ENCODE assay signal across 8 cellular contexts in the genomic region with DNA sequence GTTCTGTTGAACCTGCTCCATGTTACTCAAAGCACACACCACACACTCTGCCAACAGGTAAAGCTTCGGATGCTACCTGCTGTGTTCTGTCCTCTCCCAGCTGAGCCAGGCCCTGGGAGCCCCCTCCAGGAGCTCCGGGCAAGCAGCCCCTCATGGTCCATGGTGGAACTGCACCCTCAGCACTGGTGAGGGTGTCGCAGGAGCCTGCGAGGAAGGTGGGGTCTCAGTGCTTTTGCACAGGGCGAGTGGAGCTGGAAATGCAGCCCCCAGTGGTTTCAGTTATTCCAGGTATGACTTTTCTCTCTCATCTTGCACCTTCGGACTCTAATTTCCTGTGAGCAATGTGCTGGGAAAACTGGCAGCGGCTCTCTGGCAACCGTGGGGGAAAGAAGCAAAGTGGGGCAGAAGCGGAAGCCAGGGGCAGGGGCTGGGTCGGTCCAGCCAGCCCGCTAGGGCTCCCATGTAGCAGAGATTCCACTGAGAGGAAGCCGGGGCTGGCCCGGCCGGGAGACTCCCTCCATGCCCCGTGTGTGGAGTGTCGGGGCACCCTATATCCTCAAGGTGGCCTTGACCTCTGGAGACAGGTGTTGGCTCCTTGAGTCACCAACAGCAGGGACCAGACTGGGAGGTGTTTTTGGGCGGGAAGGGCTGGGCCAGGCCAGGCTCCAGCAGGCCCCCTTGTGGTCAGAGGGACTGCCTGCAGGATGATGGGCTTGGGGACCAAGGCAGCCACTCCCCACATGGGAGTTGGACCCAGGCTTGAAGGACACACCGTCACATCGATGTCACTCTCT.
DNase-seq lines count a peak whose midpoint lies in the region; ATAC-seq and TF ChIP-seq lines count a peak whose summit lies in the region.

No MANE protein-coding gene starts in this region.

- intact Hi-C loops in CD4-positive, alpha-beta T cell (cut with DNase I, micrococcal nuclease): loop anchor here in 1 of 2 experiments (5.0 to 10.0 kb wide), 2 partner anchors 345 to 432 kb away; no protein-coding TSS in a partner anchor
- intact Hi-C loops in PC-3 (cut with micrococcal nuclease) (no loop called here), adrenal gland (cut with DNase I) (loop anchor here in 1 of 2 donors (5.0 kb wide), 1 partner anchor 92 kb away; no protein-coding TSS in a partner anchor), left lung (cut with DNase I) (loop anchor here in 1 of 2 donors (2.0 kb wide), 1 partner anchor 97 kb away; no protein-coding TSS in a partner anchor), thyroid gland (cut with DNase I) (no loop called here), posterior vena cava (cut with DNase I) (loop anchor here (5.0 kb wide), 1 partner anchor 97 kb away; no protein-coding TSS in a partner anchor)

- H3K27ac ChIP-seq in CD4-positive, alpha-beta T cell (ENCODE audit: low read depth, low read length): no peak overlapping the region
- no peak overlapping the region for H3K27ac ChIP-seq in PC-3 (ENCODE audit: low read length)
- H3K27ac ChIP-seq in adrenal gland: no peak overlapping the region
- H3K27ac ChIP-seq in left lung: no peak overlapping the region
- H3K27ac ChIP-seq in thyroid gland: no peak overlapping the region

- no peaks in the 10 kb centered on the region for H3K4me1 ChIP-seq in HAP-1
- no peaks in the 10 kb centered on the region for H3K4me1 ChIP-seq in PC-3 (ENCODE audit: insufficient read depth, low read length)
- peaks cover 0 to 4% of the 10 kb centered on the region in 2 donors for H3K4me1 ChIP-seq in adrenal gland (replicated peaks in 1 of 2)
- peaks cover 0 to 9% of the 10 kb centered on the region in 2 donors for H3K4me1 ChIP-seq in left lung
- no peaks in the 10 kb centered on the region for H3K4me1 ChIP-seq in thyroid gland

- H3K4me3 Mint-ChIP-seq in CD4-positive, alpha-beta T cell: peak overlapping the region; percentile 80

- no peak overlapping the region for H3K4me2 ChIP-seq in PC-3 (ENCODE audit: low read length)

- H2AFZ ChIP-seq in PC-3 (ENCODE audit: low read length): no peak overlapping the region

- H3K36me3 ChIP-seq in HAP-1 (replicated peaks): no peaks in the 10 kb centered on the region
- H3K36me3 ChIP-seq in PC-3 (ENCODE audit: low read depth, low read length): no peaks in the 10 kb centered on the region; the same call in 1 of the 2 replicates
- H3K36me3 ChIP-seq in adrenal gland (replicated peaks in 1 of 2): no peaks in the 10 kb centered on the region
- no peaks in the 10 kb centered on the region for H3K36me3 ChIP-seq in left lung
- no peaks in the 10 kb centered on the region for H3K36me3 ChIP-seq in thyroid gland

- no peaks in the 10 kb centered on the region for H3K79me2 ChIP-seq in PC-3 (ENCODE audit: low read length)

- no peaks in the 10 kb centered on the region for H3K4me1 Mint-ChIP-seq in CD4-positive, alpha-beta T cell (ENCODE audit: low read depth)

- no peaks in the 10 kb centered on the region for H4K20me1 ChIP-seq in PC-3 (ENCODE audit: low read length)

- TF ChIP-seq CTCF in CD4-positive, alpha-beta T cell (IDR thresholded peaks at IDR 0.05): peak; percentile 43
- TF ChIP-seq CTCF in PC-3 (conservative IDR thresholded peaks at IDR 0.05; ENCODE audit: low read depth, low read length) (peak; percentile 44; the same call in 1 of the 2 replicates), adrenal gland (IDR thresholded peaks at IDR 0.05) (peak in 5 of 6 experiments; percentile 21 to 46 (median 28)), left lung (IDR thresholded peaks at IDR 0.05) (peak; percentile 49 to 50), thyroid gland (IDR thresholded peaks at IDR 0.05) (peak in 4 of 6 experiments; percentile 18 to 50 (median 26))

- no peak overlapping the region for H3K4me3 ChIP-seq in HAP-1
- H3K4me3 ChIP-seq in PC-3 (ENCODE audit: low read length): no peak overlapping the region
- H3K4me3 ChIP-seq in adrenal gland: no peak overlapping the region
- no peak overlapping the region for H3K4me3 ChIP-seq in left lung
- no peak overlapping the region for H3K4me3 ChIP-seq in thyroid gland (replicated peaks in 1 of 3)

- POLR2A ChIA-PET in CD4-positive, alpha-beta T cell (lab: Charles Lee): interaction anchor here (3.9 kb wide), 1 partner anchor 96 kb away, joined by 16 read pairs; no protein-coding TSS in a partner anchor
- POLR2A ChIA-PET in PC-3 (lab: Charles Lee; ENCODE audit: unreplicated experiment): no interaction called here

- peaks cover 15% of the 10 kb centered on the region for H3K27me3 Mint-ChIP-seq in CD4-positive, alpha-beta T cell

- no peaks in the 10 kb centered on the region for H3F3A ChIP-seq in PC-3 (ENCODE audit: low read length, unreplicated experiment)

- no peaks in the 10 kb centered on the region for H3K9me2 ChIP-seq in PC-3 (replicated peaks; ENCODE audit: low read length)

- no peak overlapping the region for H3K27ac Mint-ChIP-seq in CD4-positive, alpha-beta T cell

- no peaks in the 10 kb centered on the region for H3K27me3 ChIP-seq in CD4-positive, alpha-beta T cell (ENCODE audit: control insufficient read depth, insufficient read depth, low read length)
- no peaks in the 10 kb centered on the region for H3K27me3 ChIP-seq in HAP-1 (ENCODE audit: low read depth)
- H3K27me3 ChIP-seq in PC-3 (ENCODE audit: low read length): no peaks in the 10 kb centered on the region
- H3K27me3 ChIP-seq in adrenal gland: no peaks in the 10 kb centered on the region
- peaks cover 0 to 7% of the 10 kb centered on the region in 2 donors for H3K27me3 ChIP-seq in left lung
- no peaks in the 10 kb centered on the region for H3K27me3 ChIP-seq in thyroid gland

- H3K9me3 Mint-ChIP-seq in CD4-positive, alpha-beta T cell: no peaks in the 10 kb centered on the region

- DNase-seq in CD4-positive, alpha-beta T cell: peak in 6 of 10 experiments; percentile 11 to 42 (median 28)
- DNase-seq in HAP-1 (ENCODE audit: low spot score in 2 of 2) (peak; percentile 34 to 78), PC-3 (peak; percentile 18), adrenal gland (peak in 5 of 7 donors; percentile 7 to 33 (median 21)), left lung (peak in 1 of 2 donors; percentile 73), thyroid gland (peak; percentile 16 to 17), posterior vena cava (ENCODE audit: low spot score) (no peak)

- in situ Hi-C loops in HAP-1 (cut with MboI; ENCODE audit: low sequenced_read_pairs): loop anchor here (5.0 kb wide), 1 partner anchor 97 kb away; no protein-coding TSS in a partner anchor

- CTCF ChIA-PET in CD4-positive, alpha-beta T cell (lab: Charles Lee): interaction anchor here (5.4 kb wide), 1 partner anchor 96 kb away, joined by 53 read pairs; no protein-coding TSS in a partner anchor
- CTCF ChIA-PET in PC-3 (lab: Charles Lee): no interaction called here

- peak; percentile 85 for ATAC-seq in CD4-positive, alpha-beta T cell (ENCODE audit: poor library complexity)
- ATAC-seq in PC-3: no peak
- ATAC-seq in left lung: peak; percentile 58
- ATAC-seq in HG03039 (IDR thresholded peaks at IDR 0.05; ENCODE audit: unreplicated experiment): no peak

- no TSS peak for BruUV-seq in PC-3 (replicated peaks; lab: Mats Ljungman, UMichigan)

- H3K9me3 ChIP-seq in CD4-positive, alpha-beta T cell (ENCODE audit: control insufficient read depth, low read length): no peaks in the 10 kb centered on the region
- H3K9me3 ChIP-seq in HAP-1 (no peaks in the 10 kb centered on the region), PC-3 (ENCODE audit: low read length) (no peaks in the 10 kb centered on the region), adrenal gland (replicated peaks in 1 of 3) (no peaks in the 10 kb centered on the region), left lung (no peaks in the 10 kb centered on the region), thyroid gland (no peaks in the 10 kb centered on the region)

- WGBS in adrenal gland, 4 donors: 32 to 50% (median 44%) methylated on average over 16 to 19 of the region's 19 CpGs
- WGBS in thyroid gland, 2 donors: 53 to 59% methylated on average over 14 to 17 of the region's 19 CpGs

- no peak for TF ChIP-seq POLR2A in adrenal gland (IDR thresholded peaks at IDR 0.05)
- TF ChIP-seq POLR2A in thyroid gland (IDR thresholded peaks at IDR 0.05): no peak

- H3K36me3 Mint-ChIP-seq in CD4-positive, alpha-beta T cell (ENCODE audit: low read depth): no peaks in the 10 kb centered on the region

- no peak overlapping the region for H3K9ac ChIP-seq in PC-3 (ENCODE audit: low read length)

Comparison
In these comparisons a context has a peak if more than half of its experiments do, and no peak if none do; other contexts are left out.
1. ATAC-seq: peak in CD4-positive, alpha-beta T cell (single experiment) and left lung (single experiment); none in PC-3 (single experiment) and HG03039 (single experiment).
2. intact Hi-C loops: an anchor here in posterior vena cava (5.0 kb wide); none called in PC-3 and thyroid gland.
3. Peak in every context shown above with its lines, with median percentiles within 50 percentile points of each other: CTCF ChIP-seq.